ENCODE assay signal across 1 cellular context in the genomic region with DNA sequence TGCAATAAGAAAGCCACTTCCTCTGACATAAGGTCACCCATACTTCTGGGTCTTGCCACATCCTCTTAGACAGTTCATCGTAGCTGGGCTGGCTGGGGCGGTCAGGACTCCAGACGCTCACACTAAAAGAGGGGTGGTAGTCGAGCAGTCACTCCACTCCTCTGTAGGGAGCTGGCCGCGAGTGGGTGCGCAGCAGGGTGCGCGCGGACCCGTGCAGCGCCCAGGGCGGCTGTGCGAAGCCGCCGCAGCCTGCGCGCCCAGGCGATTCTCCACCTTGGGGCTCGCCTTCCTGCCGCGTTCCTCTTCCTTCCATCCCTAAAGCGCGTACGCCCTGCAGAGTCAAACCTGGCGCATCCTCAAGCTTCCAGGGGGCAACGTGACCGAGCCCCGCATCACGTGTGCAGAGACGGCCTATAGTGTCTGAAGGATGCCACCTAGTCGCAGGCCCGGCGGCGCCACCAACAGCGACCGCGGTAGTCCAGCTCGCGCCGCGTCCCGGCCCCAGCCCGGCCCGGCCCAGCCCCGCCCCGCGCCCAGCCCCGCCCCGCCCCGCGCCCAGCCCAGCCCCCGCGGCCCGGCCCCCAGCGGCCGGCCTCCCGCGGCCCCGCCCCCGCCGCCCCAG.
TF ChIP-seq lines count a peak whose summit lies in the region.

No MANE protein-coding gene starts in this region.

TF ChIP-seq in HCT116, 20 proteins besides CTCF, POLR2A, EP300 and RAD21 (continued from another document):
- TF ChIP-seq, protein P1, sequence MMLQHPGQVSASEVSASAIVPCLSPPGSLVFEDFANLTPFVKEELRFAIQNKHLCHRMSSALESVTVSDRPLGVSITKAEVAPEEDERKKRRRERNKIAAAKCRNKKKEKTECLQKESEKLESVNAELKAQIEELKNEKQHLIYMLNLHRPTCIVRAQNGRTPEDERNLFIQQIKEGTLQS (IDR thresholded peaks at IDR 0.05), result no peak
- TF ChIP-seq, protein P2, sequence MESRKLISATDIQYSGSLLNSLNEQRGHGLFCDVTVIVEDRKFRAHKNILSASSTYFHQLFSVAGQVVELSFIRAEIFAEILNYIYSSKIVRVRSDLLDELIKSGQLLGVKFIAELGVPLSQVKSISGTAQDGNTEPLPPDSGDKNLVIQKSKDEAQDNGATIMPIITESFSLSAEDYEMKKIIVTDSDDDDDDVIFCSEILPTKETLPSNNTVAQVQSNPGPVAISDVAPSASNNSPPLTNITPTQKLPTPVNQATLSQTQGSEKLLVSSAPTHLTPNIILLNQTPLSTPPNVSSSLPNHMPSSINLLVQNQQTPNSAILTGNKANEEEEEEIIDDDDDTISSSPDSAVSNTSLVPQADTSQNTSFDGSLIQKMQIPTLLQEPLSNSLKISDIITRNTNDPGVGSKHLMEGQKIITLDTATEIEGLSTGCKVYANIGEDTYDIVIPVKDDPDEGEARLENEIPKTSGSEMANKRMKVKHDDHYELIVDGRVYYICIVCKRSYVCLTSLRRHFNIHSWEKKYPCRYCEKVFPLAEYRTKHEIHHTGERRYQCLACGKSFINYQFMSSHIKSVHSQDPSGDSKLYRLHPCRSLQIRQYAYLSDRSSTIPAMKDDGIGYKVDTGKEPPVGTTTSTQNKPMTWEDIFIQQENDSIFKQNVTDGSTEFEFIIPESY (IDR thresholded peaks at IDR 0.05; ENCODE audit: extremely low read depth, insufficient replicate concordance, low read length), result no peak
- no peak for TF ChIP-seq ZFX (IDR thresholded peaks at IDR 0.05)
- TF ChIP-seq TCF7L2 (IDR thresholded peaks at IDR 0.05; ENCODE audit: borderline replicate concordance, extremely low read depth, insufficient read depth, insufficient read length), result no peak
- TF ChIP-seq SIN3A (IDR thresholded peaks at IDR 0.05; ENCODE audit: low read depth), result no peak
- TF ChIP-seq SRF (IDR thresholded peaks at IDR 0.05; ENCODE audit: low read depth), result no peak; the same call in 1 of the 2 replicates
- TF ChIP-seq, protein P3, sequence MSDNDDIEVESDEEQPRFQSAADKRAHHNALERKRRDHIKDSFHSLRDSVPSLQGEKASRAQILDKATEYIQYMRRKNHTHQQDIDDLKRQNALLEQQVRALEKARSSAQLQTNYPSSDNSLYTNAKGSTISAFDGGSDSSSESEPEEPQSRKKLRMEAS (IDR thresholded peaks at IDR 0.05), result peak; percentile 84
- peak; percentile 48; the same call in 1 of the 2 replicates for TF ChIP-seq CBX3 (IDR thresholded peaks at IDR 0.05; ENCODE audit: low read depth)
TF ChIP-seq in HCT116: peak in this region for 4.
